In genomic region chr7:542131-542934, GRCh38 we compare ENCODE assay signal across 17 cellular contexts. TPM values are rescaled to one million over a fixed set of nuclear protein-coding genes. Genes with fewer than 3 reads are reported as not detected.
DNase-seq lines count a peak whose midpoint lies in the region; ATAC-seq and TF ChIP-seq lines count a peak whose summit lies in the region.
"Had no signal": no experiment of that assay in that cellular context is flagged by ENCODE, and none has a peak within 500 bp of the region (broad histone marks: within the 10 kb centered on the region; RNA-seq: fewer than 3 reads in every experiment).

No MANE protein-coding gene starts in this region.

- H3K4me3 Mint-ChIP-seq in stimulated activated naive CD8-positive, alpha-beta T cell treated with anti-CD3 and anti-CD28 coated beads, Interleukin-15, Interleukin-2, amounts not matched to agents 100 ng/mL and 50 ng/mL, for 24 hours: peak overlapping the region; percentile 39
- H3K4me3 Mint-ChIP-seq: activated CD4-positive, alpha-beta T cell treated with anti-CD3 and anti-CD28 coated beads for 36 hours; activated T-helper 1 cell treated with anti-CD3 and anti-CD28 coated beads, Interleukin-12 subunit alpha, Interleukin-12 subunit beta, Interleukin-2, Interleukin-4 antibody, amounts not matched to agents 30 ng/mL and 10 ng/mL and 1 ng/mL, durations not matched to agents 14 hours and 24 hours and 36 hours; CD4-positive, alpha-beta memory T cell; effector memory CD8-positive, alpha-beta T cell had no signal

- peak overlapping the region; percentile 60; the same call in 1 of the 2 replicates for H3K9ac ChIP-seq in SK-N-SH
- no peak overlapping the region for H3K9ac ChIP-seq in adipocyte (ENCODE audit: low read length)

- peak overlapping the region; percentile 35; the same call in 1 of the 2 replicates for H3K4me2 ChIP-seq in SK-N-SH

- peaks cover 4% of the 10 kb centered on the region for H3K36me3 Mint-ChIP-seq in stimulated activated naive CD8-positive, alpha-beta T cell treated with anti-CD3 and anti-CD28 coated beads, Interleukin-15, Interleukin-2, amounts not matched to agents 100 ng/mL and 50 ng/mL, for 24 hours (ENCODE audit: low read depth)
- H3K36me3 Mint-ChIP-seq: CD4-positive, alpha-beta memory T cell had no signal

- H4K20me1 ChIP-seq in SK-N-SH (ENCODE audit: insufficient read depth): no peaks in the 10 kb centered on the region

- H3K27ac ChIP-seq in SK-N-SH (ENCODE audit: low read depth in 2 of 2, low read length in 1 of 2): peak overlapping the region in 1 of 2 experiments; percentile 85; a peak in 2 of 4 replicates
- no peak overlapping the region for H3K27ac ChIP-seq in lower lobe of right lung
- H3K27ac ChIP-seq: 22Rv1 had no signal

- WGBS in SK-N-SH (ENCODE audit: low lambda C conversion rate): 86% methylated on average over 28 of the region's 34 CpGs

- no peaks in the 10 kb centered on the region for H3K79me2 ChIP-seq in SK-N-SH (ENCODE audit: insufficient read depth)

- peaks cover 10% of the 10 kb centered on the region for H3K4me1 Mint-ChIP-seq in stimulated activated naive CD8-positive, alpha-beta T cell treated with anti-CD3 and anti-CD28 coated beads, Interleukin-15, Interleukin-2, amounts not matched to agents 100 ng/mL and 50 ng/mL, for 24 hours (ENCODE audit: low read depth)
- H3K4me1 Mint-ChIP-seq: CD4-positive, alpha-beta memory T cell had no signal

- no peaks in the 10 kb centered on the region for H3K27me3 ChIP-seq in SK-N-SH (ENCODE audit: insufficient read depth)
- H3K27me3 ChIP-seq in adipocyte (replicated peaks; ENCODE audit: control insufficient read depth, insufficient read depth, low read length): no peaks in the 10 kb centered on the region
- no peaks in the 10 kb centered on the region for H3K27me3 ChIP-seq in lower lobe of right lung (ENCODE audit: low read depth)

- no peak for TF ChIP-seq EP300 in SK-N-SH (IDR thresholded peaks at IDR 0.05; ENCODE audit: borderline replicate concordance in 1 of 2, low read depth in 1 of 2, low read length in 1 of 2)

- DNase-seq in SK-N-SH: no peak
- DNase-seq in adipocyte (ENCODE audit: low read depth): no peak
- peak; percentile 28 for DNase-seq in lower lobe of right lung
- DNase-seq in GM03348 (ENCODE audit: low spot score): no peak
- DNase-seq: CD4-positive, alpha-beta memory T cell; effector memory CD8-positive, alpha-beta T cell; foreskin melanocyte; NCI-H69; T-helper 2 cell had no signal

- POLR2A ChIA-PET in SK-N-SH (lab: Yijun Ruan, JAX): interaction anchor here (1.2 kb wide), 1 partner anchor 184 kb away, joined by 3 read pairs; no protein-coding TSS in a partner anchor

- H3K36me3 ChIP-seq in SK-N-SH (replicated peaks in 1 of 2; ENCODE audit: control insufficient read depth in 1 of 2, insufficient read depth in 2 of 2, low read length in 1 of 2) (no peaks in the 10 kb centered on the region), adipocyte (ENCODE audit: control insufficient read depth, insufficient read depth, low read length, severe bottlenecking) (no peaks in the 10 kb centered on the region), lower lobe of right lung (no peaks in the 10 kb centered on the region)

- H3K9me3 ChIP-seq in SK-N-SH: no peaks in the 10 kb centered on the region
- H3K9me3 ChIP-seq in adipocyte (ENCODE audit: control insufficient read depth, low read length): no peaks in the 10 kb centered on the region
- H3K9me3 ChIP-seq in lower lobe of right lung: no peaks in the 10 kb centered on the region
- H3K9me3 ChIP-seq: mucosa of descending colon had no signal

- ATAC-seq in SK-N-SH treated with all-trans-retinoic acid at 6 μM for 48 hours (no peak), lower lobe of right lung (no peak), HG03108 (IDR thresholded peaks at IDR 0.05; ENCODE audit: unreplicated experiment) (no peak), HG02973 (IDR thresholded peaks at IDR 0.05; ENCODE audit: unreplicated experiment) (no peak)
- ATAC-seq: effector memory CD8-positive, alpha-beta T cell; mucosa of descending colon had no signal

- H3K4me3 ChIP-seq in SK-N-SH (ENCODE audit: low read depth in 2 of 2, low read length in 1 of 2) (no peak overlapping the region), adipocyte (ENCODE audit: low read length) (peak overlapping the region; percentile 44), lower lobe of right lung (no peak overlapping the region)
- H3K4me3 ChIP-seq: mucosa of descending colon had no signal

- peaks cover 13% of the 10 kb centered on the region for H3F3A ChIP-seq in SK-N-SH (replicated peaks; ENCODE audit: insufficient read depth)

- intact Hi-C loops in lower lobe of right lung (cut with DNase I): no loop called here

- TF ChIP-seq CTCF in SK-N-SH (IDR thresholded peaks at IDR 0.05): no peak
- TF ChIP-seq CTCF in lower lobe of right lung (IDR thresholded peaks at IDR 0.05): no peak

- no peaks in the 10 kb centered on the region for H3K9me2 ChIP-seq in SK-N-SH

- CTCF ChIA-PET in SK-N-SH (lab: Yijun Ruan, JAX): interaction anchor here (1.7 kb wide), 1 partner anchor 11 kb away, joined by 5 read pairs; no protein-coding TSS in a partner anchor

- H3K4me1 ChIP-seq in SK-N-SH (ENCODE audit: control insufficient read depth in 1 of 2, insufficient read depth in 2 of 2, low read depth in 1 of 2, low read length in 1 of 2) (peaks cover 5 to 34% of the 10 kb centered on the region in 2 experiments; a peak in 3 of 4 replicates), adipocyte (ENCODE audit: control insufficient read depth, insufficient read depth, low read length) (peaks cover 35% of the 10 kb centered on the region), lower lobe of right lung (peaks cover 7% of the 10 kb centered on the region)

- H3K27me3 Mint-ChIP-seq in stimulated activated naive CD8-positive, alpha-beta T cell treated with anti-CD3 and anti-CD28 coated beads, Interleukin-15, Interleukin-2, amounts not matched to agents 100 ng/mL and 50 ng/mL, for 24 hours: no peaks in the 10 kb centered on the region
- H3K27me3 Mint-ChIP-seq: activated CD4-positive, alpha-beta T cell treated with anti-CD3 and anti-CD28 coated beads for 36 hours; CD4-positive, alpha-beta memory T cell had no signal

- H3K9me3 Mint-ChIP-seq in stimulated activated naive CD8-positive, alpha-beta T cell treated with anti-CD3 and anti-CD28 coated beads, Interleukin-15, Interleukin-2, amounts not matched to agents 100 ng/mL and 50 ng/mL, for 24 hours: no peaks in the 10 kb centered on the region
- H3K9me3 Mint-ChIP-seq: effector memory CD8-positive, alpha-beta T cell had no signal

- peak overlapping the region; percentile 7; the same call in 1 of the 2 replicates for H2AFZ ChIP-seq in SK-N-SH (ENCODE audit: low read depth)

- H3K27ac Mint-ChIP-seq in stimulated activated naive CD8-positive, alpha-beta T cell treated with anti-CD3 and anti-CD28 coated beads, Interleukin-15, Interleukin-2, amounts not matched to agents 100 ng/mL and 50 ng/mL, for 24 hours: peak overlapping the region; percentile 85
- H3K27ac Mint-ChIP-seq: activated CD4-positive, alpha-beta T cell treated with anti-CD3 and anti-CD28 coated beads for 36 hours; activated T-helper 1 cell treated with anti-CD3 and anti-CD28 coated beads, Interleukin-12 subunit alpha, Interleukin-12 subunit beta, Interleukin-2, Interleukin-4 antibody, amounts not matched to agents 30 ng/mL and 10 ng/mL and 1 ng/mL, durations not matched to agents 14 hours and 24 hours and 36 hours; CD4-positive, alpha-beta memory T cell had no signal

- no peak for TF ChIP-seq RAD21 in SK-N-SH (IDR thresholded peaks at IDR 0.05; ENCODE audit: low read length)

TF ChIP-seq in SK-N-SH, 30 proteins besides CTCF, POLR2A, EP300 and RAD21 (continues in another document):
- no peak for TF ChIP-seq NFIC (IDR thresholded peaks at IDR 0.05; ENCODE audit: borderline replicate concordance)
- TF ChIP-seq ELF1 (IDR thresholded peaks at IDR 0.05): no peak
- no peak for TF ChIP-seq TCF12 (IDR thresholded peaks at IDR 0.05)
- TF ChIP-seq ZBTB33 (IDR thresholded peaks at IDR 0.05; ENCODE audit: borderline replicate concordance, low read depth): no peak
- no peak for TF ChIP-seq CHD2 (IDR thresholded peaks at IDR 0.05; ENCODE audit: low read length, partially characterized antibody)

TF ChIP-seq in SK-N-SH treated with all-trans-retinoic acid at 6 μM for 48 hours, 23 proteins besides CTCF, POLR2A, EP300 and RAD21 (continues in another document):
- TF ChIP-seq PATZ1 (CRISPR knock-in tag; IDR thresholded peaks at IDR 0.05; ENCODE audit: borderline replicate concordance) (no peak), ARNTL (CRISPR knock-in tag; IDR thresholded peaks at IDR 0.05; ENCODE audit: borderline replicate concordance, low read depth) (no peak)

RNA-seq across cellular contexts. Expression of gene PDGFA, which starts 22.7 kb away (rescaled TPM):
- polyA plus RNA-seq in SK-N-SH (2012; rRNA removed): 13.5 and 18.9 TPM in 2 replicates
- 6.8 and 9.8 TPM in 2 replicates for polyA plus RNA-seq in SK-N-SH (2012; cell fraction: cytosol; rRNA removed)
- 36.8 and 43.2 TPM in 2 replicates for polyA plus RNA-seq in SK-N-SH (2012; cell fraction: nucleus; rRNA removed)
- total RNA-seq in lower lobe of right lung: 27.1 TPM
- polyA plus RNA-seq: CD4-positive, alpha-beta memory T cell had no signal
